ENCODE assay signal across 1 cellular context in genomic region chr11:122676638-122677037, GRCh38.
TF ChIP-seq lines count a peak whose summit lies in the region.

No MANE protein-coding gene starts in this region.

TF ChIP-seq in HepG2, 621 proteins besides CTCF, POLR2A, EP300 and RAD21 (continued from another document and continues in another):
- TF ChIP-seq ZNF512 (CRISPR knock-in tag; IDR thresholded peaks at IDR 0.05) (no peak), PPARG (CRISPR knock-in tag; conservative IDR thresholded peaks at IDR 0.05) (0 out of 2 replicates have a peak, but pooled peaks have one; percentile 18), FOSL2 (CRISPR knock-in tag; IDR thresholded peaks at IDR 0.05) (peak; percentile 94), NPAS2 (CRISPR knock-in tag; IDR thresholded peaks at IDR 0.05; ENCODE audit: borderline replicate concordance) (no peak), NFKB2 (CRISPR knock-in tag; IDR thresholded peaks at IDR 0.05; ENCODE audit: borderline replicate concordance) (no peak), FOXP4 (CRISPR knock-in tag; IDR thresholded peaks at IDR 0.05) (peak; percentile 88), ZNF260 (CRISPR knock-in tag; IDR thresholded peaks at IDR 0.05; ENCODE audit: borderline replicate concordance, low read depth) (no peak), ZNF550 (CRISPR knock-in tag; IDR thresholded peaks at IDR 0.05; ENCODE audit: borderline replicate concordance) (no peak), SAP130 (CRISPR knock-in tag; IDR thresholded peaks at IDR 0.05; ENCODE audit: low read depth) (peak; percentile 50; the same call in 1 of the 2 replicates), TFAP4 (IDR thresholded peaks at IDR 0.05; ENCODE audit: borderline replicate concordance, low read depth) (no peak), ZNF329 (CRISPR knock-in tag; IDR thresholded peaks at IDR 0.05; ENCODE audit: low read depth) (no peak), KLF11 (CRISPR knock-in tag; IDR thresholded peaks at IDR 0.05) (no peak), ZNF614 (CRISPR knock-in tag; IDR thresholded peaks at IDR 0.05; ENCODE audit: borderline replicate concordance) (0 out of 2 replicates have a peak, but pooled peaks have one; percentile 39), JUND (CRISPR knock-in tag; IDR thresholded peaks at IDR 0.05) (no peak), ETV5 (CRISPR knock-in tag; IDR thresholded peaks at IDR 0.05; ENCODE audit: borderline replicate concordance) (peak; percentile 77; the same call in 1 of the 2 replicates), TCF7 (IDR thresholded peaks at IDR 0.05; ENCODE audit: low read depth) (peak; percentile 75), SIX4 (CRISPR knock-in tag; IDR thresholded peaks at IDR 0.05) (no peak), ELF4 (CRISPR knock-in tag; IDR thresholded peaks at IDR 0.05; ENCODE audit: borderline replicate concordance) (no peak), ZNF3 (CRISPR knock-in tag; IDR thresholded peaks at IDR 0.05) (peak; percentile 89), ZNF546 (CRISPR knock-in tag; conservative IDR thresholded peaks at IDR 0.05) (no peak), RARG (CRISPR knock-in tag; IDR thresholded peaks at IDR 0.05; ENCODE audit: low read depth) (no peak), HNRNPUL1 (IDR thresholded peaks at IDR 0.05; ENCODE audit: low read depth, low read length) (no peak), ZBTB3 (CRISPR knock-in tag; IDR thresholded peaks at IDR 0.05; ENCODE audit: borderline replicate concordance, low read depth) (no peak), ATF3 (CRISPR knock-in tag; IDR thresholded peaks at IDR 0.05) (peak; percentile 43; the same call in 1 of the 2 replicates), PHB2 (IDR thresholded peaks at IDR 0.05; ENCODE audit: partially characterized antibody) (no peak), ZNF280B (CRISPR knock-in tag; IDR thresholded peaks at IDR 0.05; ENCODE audit: borderline replicate concordance) (no peak), MED1 (CRISPR knock-in tag; IDR thresholded peaks at IDR 0.05) (peak; percentile 28; the same call in 1 of the 2 replicates), CREM (IDR thresholded peaks at IDR 0.05) (peak; percentile 43), CREM (CRISPR knock-in tag; IDR thresholded peaks at IDR 0.05) (no peak), TBX3 (IDR thresholded peaks at IDR 0.05; ENCODE audit: borderline replicate concordance) (peak; percentile 84), TGIF2 (CRISPR knock-in tag; IDR thresholded peaks at IDR 0.05) (no peak), ZHX2 (IDR thresholded peaks at IDR 0.05; ENCODE audit: low read depth) (no peak), ZHX2 (CRISPR knock-in tag; IDR thresholded peaks at IDR 0.05; ENCODE audit: borderline replicate concordance) (no peak), NR2F6 (IDR thresholded peaks at IDR 0.05) (peak; percentile 69), NR2F6 (CRISPR knock-in tag; IDR thresholded peaks at IDR 0.05) (peak; percentile 76), ZNF781 (CRISPR knock-in tag; IDR thresholded peaks at IDR 0.05; ENCODE audit: borderline replicate concordance, not compliant biosample characterization) (no peak), ZNF562 (CRISPR knock-in tag; IDR thresholded peaks at IDR 0.05; ENCODE audit: borderline replicate concordance) (no peak), RARA (CRISPR knock-in tag; IDR thresholded peaks at IDR 0.05) (peak; percentile 82), EHMT2 (IDR thresholded peaks at IDR 0.05; ENCODE audit: borderline replicate concordance, low read depth, low read length) (no peak), KMT2B (CRISPR knock-in tag; IDR thresholded peaks at IDR 0.05) (no peak), TOPORS (CRISPR knock-in tag; IDR thresholded peaks at IDR 0.05) (no peak), HNF4G (IDR thresholded peaks at IDR 0.05; ENCODE audit: borderline replicate concordance, low read depth, low read length) (peak; percentile 15; the same call in 1 of the 2 replicates), HNF4G (CRISPR knock-in tag; IDR thresholded peaks at IDR 0.05; ENCODE audit: borderline replicate concordance, low read depth) (no peak), ZNF775 (CRISPR knock-in tag; IDR thresholded peaks at IDR 0.05; ENCODE audit: borderline replicate concordance) (no peak), SOX6 (IDR thresholded peaks at IDR 0.05) (no peak), SOX6 (CRISPR knock-in tag; IDR thresholded peaks at IDR 0.05) (peak; percentile 53), RXRB (CRISPR knock-in tag; IDR thresholded peaks at IDR 0.05; ENCODE audit: borderline replicate concordance) (peak; percentile 32; the same call in 1 of the 2 replicates), CEBPZ (IDR thresholded peaks at IDR 0.05; ENCODE audit: low read length) (no peak), ATF6 (CRISPR knock-in tag; conservative IDR thresholded peaks at IDR 0.05) (no peak)
